Comparison of ENCODE assay signal across 2 cellular contexts in genomic region chr6:56953597-56954388, GRCh38.
A peak's percentile ranks its signal among the peaks of the same experiment; 100 is the strongest.
TF ChIP-seq lines count a peak whose summit lies in the region.

No MANE protein-coding gene starts in this region.

TF ChIP-seq in K562, 482 proteins besides CTCF, POLR2A, EP300 and RAD21 (continues in another document):
- 0 out of 2 replicates have a peak, but pooled peaks have one; percentile 35 for TF ChIP-seq ZEB2 (IDR thresholded peaks at IDR 0.05)
- TF ChIP-seq CBFB (CRISPR knock-in tag; IDR thresholded peaks at IDR 0.05), result no peak
- TF ChIP-seq ZC3H11A (IDR thresholded peaks at IDR 0.05; ENCODE audit: low read depth, low read length), result no peak
- no peak for TF ChIP-seq ZNF347 (CRISPR knock-in tag; IDR thresholded peaks at IDR 0.05; ENCODE audit: low read depth)
- peak; percentile 49; the same call in 1 of the 2 replicates for TF ChIP-seq ZBTB7A (IDR thresholded peaks at IDR 0.05; ENCODE audit: borderline replicate concordance, control insufficient read depth, low read depth, low read length)
- TF ChIP-seq MCM3 (IDR thresholded peaks at IDR 0.05), result no peak
- no peak for TF ChIP-seq TCFL5 (CRISPR knock-in tag; conservative IDR thresholded peaks at IDR 0.05)
- no peak for TF ChIP-seq SNRNP70 (optimal IDR thresholded peaks at IDR 0.05; ENCODE audit: low read depth, low read length)
- no peak for TF ChIP-seq MED1 (CRISPR knock-in tag; IDR thresholded peaks at IDR 0.05; ENCODE audit: borderline replicate concordance)
- peak; percentile 33 for TF ChIP-seq HNRNPLL (IDR thresholded peaks at IDR 0.05; ENCODE audit: low read depth, low read length, poor library complexity, severe bottlenecking)
- TF ChIP-seq HDAC2 (IDR thresholded peaks at IDR 0.05), result no peak
- no peak for TF ChIP-seq TEAD1 (CRISPR knock-in tag; IDR thresholded peaks at IDR 0.05)
- no peak for TF ChIP-seq MTA1 (IDR thresholded peaks at IDR 0.05; ENCODE audit: borderline replicate concordance)
- TF ChIP-seq HCFC1 (IDR thresholded peaks at IDR 0.05; ENCODE audit: low read depth, low read length), result no peak
- no peak for TF ChIP-seq FOXP1 (CRISPR knock-in tag; IDR thresholded peaks at IDR 0.05)
- TF ChIP-seq ZFP36 (IDR thresholded peaks at IDR 0.05; ENCODE audit: low read depth, low read length, partially characterized antibody), result peak; percentile 18
- peak; percentile 37 to 55 for TF ChIP-seq NRF1 (conservative IDR thresholded peaks at IDR 0.05 in 1 of 2, IDR thresholded peaks at IDR 0.05 in 1 of 2)
- TF ChIP-seq NCOR1 (IDR thresholded peaks at IDR 0.05), result no peak
- no peak for TF ChIP-seq HSF4 (CRISPR knock-in tag; IDR thresholded peaks at IDR 0.05; ENCODE audit: borderline replicate concordance)
- TF ChIP-seq MAFK (IDR thresholded peaks at IDR 0.05; ENCODE audit: low read length), result no peak
- TF ChIP-seq SIX5 (IDR thresholded peaks at IDR 0.05; ENCODE audit: borderline replicate concordance in 1 of 2, insufficient read depth in 1 of 2, low read depth in 1 of 2, low read length in 2 of 2), result no peak
- no peak for TF ChIP-seq GMEB1 (CRISPR knock-in tag; IDR thresholded peaks at IDR 0.05)
- no peak for TF ChIP-seq CBX3 (IDR thresholded peaks at IDR 0.05; ENCODE audit: borderline replicate concordance in 1 of 2, low read length in 2 of 2)
- no peak for TF ChIP-seq ZNF280B (CRISPR knock-in tag; IDR thresholded peaks at IDR 0.05)
- no peak for TF ChIP-seq MTA3 (IDR thresholded peaks at IDR 0.05; ENCODE audit: borderline replicate concordance)
- TF ChIP-seq KDM1A (IDR thresholded peaks at IDR 0.05), result no peak
- no peak for TF ChIP-seq RBM25 (IDR thresholded peaks at IDR 0.05; ENCODE audit: low read depth, low read length, severe bottlenecking)
- TF ChIP-seq MYNN (IDR thresholded peaks at IDR 0.05), result no peak
- no peak for TF ChIP-seq MYNN (CRISPR knock-in tag; IDR thresholded peaks at IDR 0.05)
- no peak for TF ChIP-seq SIN3A (IDR thresholded peaks at IDR 0.05; ENCODE audit: borderline replicate concordance in 2 of 2, control insufficient read depth in 1 of 2, low read depth in 2 of 2, low read length in 2 of 2)
- no peak for TF ChIP-seq PTBP1 (IDR thresholded peaks at IDR 0.05; ENCODE audit: low read depth, low read length)
- TF ChIP-seq ZNF277 (CRISPR knock-in tag; IDR thresholded peaks at IDR 0.05; ENCODE audit: borderline replicate concordance), result no peak
- no peak for TF ChIP-seq RB1 (IDR thresholded peaks at IDR 0.05; ENCODE audit: low read depth)
- TF ChIP-seq ELK1 (CRISPR knock-in tag; IDR thresholded peaks at IDR 0.05), result no peak

TF ChIP-seq in HepG2, 621 proteins besides CTCF, POLR2A, EP300 and RAD21 (continues in another document):
- TF ChIP-seq ZNF232 (CRISPR knock-in tag; IDR thresholded peaks at IDR 0.05; ENCODE audit: borderline replicate concordance) (0 out of 2 replicates have a peak, but pooled peaks have one; percentile 26), ZMYM2 (CRISPR knock-in tag; IDR thresholded peaks at IDR 0.05) (0 out of 2 replicates have a peak, but pooled peaks have one; percentile 44), ZNF660 (CRISPR knock-in tag; IDR thresholded peaks at IDR 0.05; ENCODE audit: borderline replicate concordance, low read depth) (no peak), ZNF800 (CRISPR knock-in tag; IDR thresholded peaks at IDR 0.05) (0 out of 2 replicates have a peak, but pooled peaks have one; percentile 30), ZNF777 (CRISPR knock-in tag; IDR thresholded peaks at IDR 0.05) (no peak), ZNF362 (CRISPR knock-in tag; IDR thresholded peaks at IDR 0.05; ENCODE audit: borderline replicate concordance) (no peak), PRDM15 (CRISPR knock-in tag; IDR thresholded peaks at IDR 0.05) (no peak), TBP (CRISPR knock-in tag; IDR thresholded peaks at IDR 0.05) (no peak), KIAA2018 (CRISPR knock-in tag; IDR thresholded peaks at IDR 0.05; ENCODE audit: borderline replicate concordance) (no peak), SKIL (CRISPR knock-in tag; IDR thresholded peaks at IDR 0.05; ENCODE audit: borderline replicate concordance) (no peak), KDM5B (CRISPR knock-in tag; IDR thresholded peaks at IDR 0.05; ENCODE audit: borderline replicate concordance) (0 out of 2 replicates have a peak, but pooled peaks have one; percentile 15), ZMYM4 (CRISPR knock-in tag; IDR thresholded peaks at IDR 0.05) (no peak), ZNF276 (CRISPR knock-in tag; IDR thresholded peaks at IDR 0.05; ENCODE audit: low read depth) (no peak), ZSCAN5A (CRISPR knock-in tag; IDR thresholded peaks at IDR 0.05; ENCODE audit: borderline replicate concordance) (no peak), ZFP36L1 (CRISPR knock-in tag; IDR thresholded peaks at IDR 0.05) (no peak), SP5 (CRISPR knock-in tag; IDR thresholded peaks at IDR 0.05; ENCODE audit: borderline replicate concordance, low read depth) (no peak)
